8 cellular contexts compared by ENCODE assay signal in the genomic region with DNA sequence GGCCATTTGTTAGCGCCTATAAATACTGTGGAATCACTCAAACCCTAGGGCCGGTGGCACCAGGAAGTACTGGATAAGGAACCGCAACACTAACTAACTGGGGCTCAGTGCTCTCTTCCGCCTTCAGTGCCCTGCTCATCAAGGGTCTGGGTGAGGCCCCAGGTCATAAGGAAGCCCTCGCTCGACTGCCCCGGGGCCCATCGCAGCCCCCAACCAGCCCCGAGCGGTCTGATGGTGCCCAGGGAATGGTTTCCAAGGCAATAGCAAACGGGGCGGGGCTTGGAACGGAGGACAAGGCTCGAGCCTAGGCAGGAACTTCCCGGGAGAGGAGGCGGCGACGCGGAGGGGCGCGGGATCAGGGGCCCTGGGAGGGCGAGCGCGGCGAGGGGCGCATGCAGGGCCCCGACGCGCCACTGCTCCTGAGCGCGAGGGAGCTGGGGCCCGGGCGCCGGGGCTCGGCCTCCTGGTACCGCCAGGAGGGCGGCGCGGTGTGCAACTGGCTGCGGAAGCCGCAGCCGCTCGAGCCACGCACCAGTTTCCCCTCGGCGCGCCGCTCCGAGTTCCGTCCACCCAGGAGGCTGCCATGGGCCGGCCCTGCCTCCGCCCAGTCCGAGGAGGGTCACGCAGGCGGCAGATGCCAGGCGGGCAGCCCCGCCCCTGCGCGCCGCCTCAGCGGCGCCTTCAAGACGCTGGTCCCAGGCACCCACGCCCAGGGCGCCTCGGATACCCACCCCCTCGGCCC. TPM values are rescaled to one million over a fixed set of nuclear protein-coding genes. Genes with fewer than 3 reads are reported as not detected.
DNase-seq lines count a peak whose midpoint lies in the region; ATAC-seq and TF ChIP-seq lines count a peak whose summit lies in the region.

A gene with protein sequence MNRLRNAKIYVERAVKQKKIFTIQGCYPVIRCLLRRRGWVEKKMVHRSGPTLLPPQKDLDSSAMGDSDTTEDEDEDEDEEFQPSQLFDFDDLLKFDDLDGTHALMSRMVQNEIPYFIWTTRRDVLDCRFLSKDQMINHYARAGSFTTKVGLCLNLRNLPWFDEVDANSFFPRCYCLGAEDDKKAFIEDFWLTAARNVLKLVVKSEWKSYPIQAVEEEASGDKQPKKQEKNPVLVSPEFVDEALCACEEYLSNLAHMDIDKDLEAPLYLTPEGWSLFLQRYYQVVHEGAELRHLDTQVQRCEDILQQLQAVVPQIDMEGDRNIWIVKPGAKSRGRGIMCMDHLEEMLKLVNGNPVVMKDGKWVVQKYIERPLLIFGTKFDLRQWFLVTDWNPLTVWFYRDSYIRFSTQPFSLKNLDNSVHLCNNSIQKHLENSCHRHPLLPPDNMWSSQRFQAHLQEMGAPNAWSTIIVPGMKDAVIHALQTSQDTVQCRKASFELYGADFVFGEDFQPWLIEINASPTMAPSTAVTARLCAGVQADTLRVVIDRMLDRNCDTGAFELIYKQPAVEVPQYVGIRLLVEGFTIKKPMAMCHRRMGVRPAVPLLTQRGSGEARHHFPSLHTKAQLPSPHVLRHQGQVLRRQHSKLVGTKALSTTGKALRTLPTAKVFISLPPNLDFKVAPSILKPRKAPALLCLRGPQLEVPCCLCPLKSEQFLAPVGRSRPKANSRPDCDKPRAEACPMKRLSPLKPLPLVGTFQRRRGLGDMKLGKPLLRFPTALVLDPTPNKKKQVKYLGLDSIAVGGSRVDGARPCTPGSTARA (plus strand): TSS at position 648 of the 742 bp plus-strand sequence. CDS start 400 bp downstream, outside the sequence.

- intact Hi-C loops in upper lobe of right lung (cut with DNase I): no loop called here

- peak within 1 kb of the TSS; percentile 95 for H3K27ac Mint-ChIP-seq in activated naive CD4-positive, alpha-beta T cell treated with anti-CD3 and anti-CD28 coated beads, Interleukin-2, amount 50 U/mL, for 24 hours
- H3K27ac Mint-ChIP-seq in neural crest cell (ENCODE audit: unreplicated experiment): peak within 1 kb of the TSS; percentile 62

- TF ChIP-seq EP300 in gastroesophageal sphincter (IDR thresholded peaks at IDR 0.05): no peak

- H3K36me3 ChIP-seq in BLaER1 treated with 17β-estradiol and CSF1 and Interleukin-3, amounts not matched to agents 10 nM and 100 nM: peaks cover 32 to 66% (median 49%) of the 10 kb centered on the region in 11 experiments
- H3K36me3 ChIP-seq in gastroesophageal sphincter (peaks cover 0 to 45% of the 10 kb centered on the region in 2 donors), upper lobe of right lung (peaks cover 28% of the 10 kb centered on the region)

- no peaks in the 10 kb centered on the region for H3K27me3 ChIP-seq in BLaER1 treated with 17β-estradiol and CSF1 and Interleukin-3, amounts not matched to agents 10 nM and 100 nM
- no peaks in the 10 kb centered on the region for H3K27me3 ChIP-seq in gastroesophageal sphincter
- no peaks in the 10 kb centered on the region for H3K27me3 ChIP-seq in upper lobe of right lung

- TF ChIP-seq CTCF in gastroesophageal sphincter (IDR thresholded peaks at IDR 0.05): peak in 2 of 4 experiments; percentile 21
- peak; percentile 23 for TF ChIP-seq CTCF in neural crest cell (conservative IDR thresholded peaks at IDR 0.05)
- no peak for TF ChIP-seq CTCF in upper lobe of right lung (IDR thresholded peaks at IDR 0.05)

- peak within 1 kb of the TSS; percentile 78 to 92 (median 87) for H3K9ac ChIP-seq in BLaER1 treated with 17β-estradiol and CSF1 and Interleukin-3, amounts not matched to agents 10 nM and 100 nM

- H3K36me3 Mint-ChIP-seq in activated naive CD4-positive, alpha-beta T cell treated with anti-CD3 and anti-CD28 coated beads, Interleukin-2, amount 50 U/mL, for 24 hours: peaks cover 3% of the 10 kb centered on the region
- no peaks in the 10 kb centered on the region for H3K36me3 Mint-ChIP-seq in neural crest cell (ENCODE audit: low read depth)

- peak within 1 kb of the TSS; percentile 59 to 81 (median 69) for H3K4me3 ChIP-seq in BLaER1 treated with 17β-estradiol and CSF1 and Interleukin-3, amounts not matched to agents 10 nM and 100 nM
- peak within 1 kb of the TSS; percentile 77 to 85 for H3K4me3 ChIP-seq in gastroesophageal sphincter
- peak within 1 kb of the TSS; percentile 75 for H3K4me3 ChIP-seq in upper lobe of right lung

- H3K9me3 Mint-ChIP-seq in activated naive CD4-positive, alpha-beta T cell treated with anti-CD3 and anti-CD28 coated beads, Interleukin-2, amount 50 U/mL, for 24 hours: no peaks in the 10 kb centered on the region
- no peaks in the 10 kb centered on the region for H3K9me3 Mint-ChIP-seq in neural crest cell

- peak within 1 kb of the TSS; percentile 71 to 92 (median 88) for H3K27ac ChIP-seq in BLaER1 treated with 17β-estradiol and CSF1 and Interleukin-3, amounts not matched to agents 10 nM and 100 nM
- H3K27ac ChIP-seq in gastroesophageal sphincter: peak within 1 kb of the TSS; percentile 93 to 98 (median 95)
- H3K27ac ChIP-seq in upper lobe of right lung: peak within 1 kb of the TSS; percentile 94

- DNase-seq in GM19240 (ENCODE audit: insufficient read length, low spot score): peak; percentile 39
- DNase-seq in HUDEP-2 (lab: John Stamatoyannopoulos, UW; ENCODE audit: unreplicated experiment in 76 of 76): peak in 46 of 76 experiments; percentile 6 to 65 (median 30)
- peak; percentile 58 for DNase-seq in SK-MEL-5 (ENCODE audit: low read depth, low spot score)
- DNase-seq in neural crest cell (ENCODE audit: low read depth, low spot score): peak; percentile 67
- peak; percentile 91 for DNase-seq in upper lobe of right lung

- WGBS in gastroesophageal sphincter (ENCODE audit: low coverage in 1 of 2), 2 donors: 9 to 40% methylated on average over 1 to 6 of the region's 67 CpGs

- H3K9me3 ChIP-seq in BLaER1 treated with 17β-estradiol and CSF1 and Interleukin-3, amounts not matched to agents 10 nM and 100 nM (replicated peaks in 1 of 11): no peaks in the 10 kb centered on the region
- no peaks in the 10 kb centered on the region for H3K9me3 ChIP-seq in gastroesophageal sphincter
- H3K9me3 ChIP-seq in upper lobe of right lung: no peaks in the 10 kb centered on the region

- H4K20me1 ChIP-seq in BLaER1 treated with 17β-estradiol and CSF1 and Interleukin-3, amounts not matched to agents 10 nM and 100 nM: peaks cover 0 to 46% (median 31%) of the 10 kb centered on the region in 11 experiments; a peak in 19 of 22 replicates

- peak within 1 kb of the TSS; percentile 84 to 95 (median 91) for H3K4me2 ChIP-seq in BLaER1 treated with 17β-estradiol and CSF1 and Interleukin-3, amounts not matched to agents 10 nM and 100 nM

- H3K4me1 Mint-ChIP-seq in activated naive CD4-positive, alpha-beta T cell treated with anti-CD3 and anti-CD28 coated beads, Interleukin-2, amount 50 U/mL, for 24 hours: peaks cover 38% of the 10 kb centered on the region
- H3K4me1 Mint-ChIP-seq in neural crest cell: peaks cover 28% of the 10 kb centered on the region

- peak; percentile 74 to 75 for TF ChIP-seq POLR2A in gastroesophageal sphincter (IDR thresholded peaks at IDR 0.05)

- in situ Hi-C loops in SK-MEL-5 (cut with HindIII; ENCODE audit: low pct_unique_long_range_greater_than_20kb, low sequenced_read_pairs): loop anchor here (25.0 kb wide), 1 partner anchor 153 kb away; the partner anchor contains the start of gene PRRT3

- peaks cover 31 to 60% (median 44%) of the 10 kb centered on the region in 10 experiments for H3K4me1 ChIP-seq in BLaER1 treated with 17β-estradiol and CSF1 and Interleukin-3, amounts not matched to agents 10 nM and 100 nM
- peaks cover 0 to 31% (median 8%) of the 10 kb centered on the region in 3 donors for H3K4me1 ChIP-seq in gastroesophageal sphincter
- peaks cover 13% of the 10 kb centered on the region for H3K4me1 ChIP-seq in upper lobe of right lung

- peak; percentile 90 for ATAC-seq in gastroesophageal sphincter
- ATAC-seq in upper lobe of right lung: peak; percentile 93

- no peaks in the 10 kb centered on the region for H3K27me3 Mint-ChIP-seq in activated naive CD4-positive, alpha-beta T cell treated with anti-CD3 and anti-CD28 coated beads, Interleukin-2, amount 50 U/mL, for 24 hours
- no peaks in the 10 kb centered on the region for H3K27me3 Mint-ChIP-seq in neural crest cell (ENCODE audit: low read depth)

- H3K4me3 Mint-ChIP-seq in activated naive CD4-positive, alpha-beta T cell treated with anti-CD3 and anti-CD28 coated beads, Interleukin-2, amount 50 U/mL, for 24 hours: peak within 1 kb of the TSS; percentile 92
- peak within 1 kb of the TSS; percentile 86 for H3K4me3 Mint-ChIP-seq in neural crest cell

RNA-seq across cellular contexts. Expression of the gene that starts here (rescaled TPM):
- total RNA-seq in SK-MEL-5 (2014; rRNA removed; shearing (Covaris generic)): 4.2 and 4.4 TPM in 2 replicates
- polyA plus RNA-seq in SK-MEL-5 (2015; cell fraction: cytosol; rRNA removed): 2.6 and 4.1 TPM in 2 replicates
- 122 and 139 TPM in 2 replicates for polyA plus RNA-seq in SK-MEL-5 (2015; cell fraction: nucleus; rRNA removed)
- total RNA-seq in gastroesophageal sphincter (10 to 100 TPM in 3 of 4 donors, 1 to 10 TPM in 1; 6.2 to 71.3 (median 29.5) TPM), neural crest cell (28.3 and 31.0 TPM in 2 replicates), upper lobe of right lung (37.3 TPM)

Comparison
In these comparisons a context has a peak if more than half of its experiments do, and no peak if none do; other contexts are left out.
1. Peak in every context shown above with its lines: DNase-seq, ATAC-seq, H3K4me3 ChIP-seq and H3K27ac ChIP-seq.
2. DNase-seq: peak in every context shown above with its lines; median percentile 91 in upper lobe of right lung; 67 in neural crest cell; 58 in SK-MEL-5; 39 in GM19240; 30 in HUDEP-2.